In genomic region chr17:50272711-50273653, GRCh38 we compare ENCODE assay signal across 8 cellular contexts. TPM values are rescaled to one million over a fixed set of nuclear protein-coding genes. Genes with fewer than 3 reads are reported as not detected.
DNase-seq lines count a peak whose midpoint lies in the region; ATAC-seq, FAIRE-seq and TF ChIP-seq lines count a peak whose summit lies in the region.

No MANE protein-coding gene starts in this region.

- ATAC-seq in GM12878 (peak; percentile 72), HG03097 (IDR thresholded peaks at IDR 0.05; ENCODE audit: low FRiP score, unreplicated experiment) (no peak)

- WGBS in GM12878 (ENCODE audit: insufficient coverage, insufficient replicate concordance, low lambda C conversion rate, missing lambda C conversion rate), result 15% methylated on average over 43 of the region's 57 CpGs
- WGBS in small intestine, 3 donors, result 3 to 5% (median 4%) methylated on average over 44 to 57 of the region's 57 CpGs

- intact Hi-C loops in GM12878 (cut with micrococcal nuclease; ENCODE audit: unreplicated experiment), result loop anchor here (1.0 to 2.0 kb wide), 2 partner anchors 24 to 73 kb away; no protein-coding TSS in a partner anchor

- CTCF ChIA-PET in GM12878 (lab: Yijun Ruan, JAX), result interaction anchor here (0.6 to 19.2 kb wide), 19 partner anchors 10 to 277 kb away, joined by 3 to 298 read pairs (median 6); partner anchors contain the start of genes COL1A1 and PDK2

- TF ChIP-seq CTCF in HL-60 (IDR thresholded peaks at IDR 0.05; ENCODE audit: insufficient read depth, low read length) (peak; percentile 4), GM12878 (IDR thresholded peaks at IDR 0.05 in 2 of 3, conservative IDR thresholded peaks at IDR 0.05 in 1 of 3; ENCODE audit: control insufficient read depth in 2 of 3, extremely low read depth in 1 of 3, insufficient read depth in 1 of 3, low read depth in 3 of 3, low read length in 3 of 3) (peak; percentile 58 to 69 (median 67))

- POLR2A ChIA-PET in GM12878 (lab: Charles Lee), result interaction anchor here (1.6 kb wide), 1 partner anchor 73 kb away, joined by 4 read pairs; no protein-coding TSS in a partner anchor

- H3K27ac ChIP-seq in BLaER1, result no peak overlapping the region
- H3K27ac ChIP-seq in HL-60 (replicated peaks), result no peak overlapping the region
- H3K27ac ChIP-seq in GM12878 (ENCODE audit: control insufficient read depth, insufficient read depth), result no peak overlapping the region
- no peak overlapping the region for H3K27ac ChIP-seq in iPS-18a (ENCODE audit: low read length)
- H3K27ac ChIP-seq in small intestine (ENCODE audit: low read depth in 1 of 2, low read length in 1 of 2), result peak overlapping the region; percentile 33 to 66

- in situ Hi-C loops in GM12878 (cut with MboI), result loop anchor here (5.0 kb wide), 1 partner anchor 66 kb away; no protein-coding TSS in a partner anchor

- no peak for DNase-seq in HL-60 (ENCODE audit: low read depth in 1 of 2, low spot score in 1 of 2)
- DNase-seq in T-helper 22 cell (ENCODE audit: low read depth), result peak; percentile 18
- DNase-seq in GM12878 (ENCODE audit: low read depth, low spot score), result no peak
- DNase-seq in small intestine, result peak; percentile 50
- no peak for DNase-seq in epidermal melanocyte (ENCODE audit: insufficient read length, low spot score)

- no peak for TF ChIP-seq POLR2A in GM12878 (IDR thresholded peaks at IDR 0.05; ENCODE audit: low read depth, low read length)

- H3K4me1 ChIP-seq in BLaER1 (peaks cover 41% of the 10 kb centered on the region), GM12878 (ENCODE audit: control insufficient read depth, insufficient read depth, low read length) (no peaks in the 10 kb centered on the region; the same call in 1 of the 2 replicates), iPS-18a (ENCODE audit: control insufficient read depth, low read depth, low read length) (peaks cover 22% of the 10 kb centered on the region), small intestine (ENCODE audit: control insufficient read depth in 2 of 2, insufficient read depth in 1 of 2, low read depth in 1 of 2, low read length in 1 of 2) (no peaks in the 10 kb centered on the region)

- H3K9ac ChIP-seq in BLaER1, result peak overlapping the region; percentile 40; the same call in 1 of the 2 replicates
- no peak overlapping the region for H3K9ac ChIP-seq in GM12878 (ENCODE audit: control insufficient read depth, insufficient read depth, low read length)
- no peak overlapping the region for H3K9ac ChIP-seq in iPS-18a (ENCODE audit: low read length)

- H3K36me3 ChIP-seq in BLaER1, result no peaks in the 10 kb centered on the region
- H3K36me3 ChIP-seq in GM12878 (ENCODE audit: control insufficient read depth in 2 of 2, insufficient read depth in 2 of 2, low read length in 1 of 2), result no peaks in the 10 kb centered on the region
- H3K36me3 ChIP-seq in iPS-18a (ENCODE audit: control insufficient read depth, low read depth, low read length), result no peaks in the 10 kb centered on the region
- no peaks in the 10 kb centered on the region for H3K36me3 ChIP-seq in small intestine (ENCODE audit: control insufficient read depth in 2 of 2, insufficient read depth in 2 of 2, low read length in 2 of 2)

- BruUV-seq in GM12878 (replicated peaks; lab: Mats Ljungman, UMichigan), result no TSS peak

- RAD21 ChIA-PET in GM12878 (lab: Charles Lee; ENCODE audit: unreplicated experiment), result interaction anchor here (1.0 to 7.4 kb wide), 8 partner anchors 23 to 103 kb away, joined by 3 to 84 read pairs (median 8); partner anchors contain the start of gene COL1A1

- no peaks in the 10 kb centered on the region for H3K79me2 ChIP-seq in GM12878 (ENCODE audit: control insufficient read depth, insufficient read depth, low read length)

- SMC1A ChIA-PET in GM12878 (lab: Charles Lee; ENCODE audit: uncharacterized antibody, unreplicated experiment), result interaction anchor here (0.9 to 9.4 kb wide), 5 partner anchors 22 to 103 kb away, joined by 3 to 87 read pairs (median 10); partner anchors contain the start of gene COL1A1

- no peaks in the 10 kb centered on the region for H3K9me3 ChIP-seq in BLaER1
- no peaks in the 10 kb centered on the region for H3K9me3 ChIP-seq in GM12878 (replicated peaks; ENCODE audit: control insufficient read depth, insufficient read depth, low read length)
- H3K9me3 ChIP-seq in iPS-18a (ENCODE audit: control insufficient read depth, low read depth, low read length), result no peaks in the 10 kb centered on the region
- no peaks in the 10 kb centered on the region for H3K9me3 ChIP-seq in small intestine (ENCODE audit: control insufficient read depth, low read depth)

- peak overlapping the region; percentile 91 for H3K4me2 ChIP-seq in BLaER1
- H3K4me2 ChIP-seq in GM12878 (ENCODE audit: control insufficient read depth, insufficient read depth), result peak overlapping the region; percentile 94

- H2AFZ ChIP-seq in GM12878 (ENCODE audit: control insufficient read depth, low read depth, low read length), result peak overlapping the region; percentile 59

- peak; percentile 61 for TF ChIP-seq RAD21 in GM12878 (IDR thresholded peaks at IDR 0.05; ENCODE audit: insufficient read depth, low read depth, low read length)

- FAIRE-seq in GM12878 (lab: Jason Lieb, UNC) (no peak), small intestine (lab: Jason Lieb, UNC) (no peak)

- H3K27me3 ChIP-seq in BLaER1, result peaks cover 33% of the 10 kb centered on the region
- no peaks in the 10 kb centered on the region for H3K27me3 ChIP-seq in HL-60 (ENCODE audit: insufficient read depth, poor library complexity, severe bottlenecking)
- peaks cover 0 to 1% of the 10 kb centered on the region in 2 experiments; a peak in 3 of 4 replicates for H3K27me3 ChIP-seq in GM12878 (replicated peaks in 1 of 2; ENCODE audit: control insufficient read depth in 2 of 2, insufficient read depth in 2 of 2, low read length in 1 of 2)
- H3K27me3 ChIP-seq in iPS-18a (ENCODE audit: control insufficient read depth, insufficient read depth, low read length), result peaks cover 11% of the 10 kb centered on the region
- no peaks in the 10 kb centered on the region for H3K27me3 ChIP-seq in small intestine (ENCODE audit: control insufficient read depth in 2 of 2, insufficient read depth in 2 of 2, low read length in 2 of 2)

- H3K4me3 ChIP-seq in BLaER1 (peak overlapping the region; percentile 63), HL-60 (replicated peaks; ENCODE audit: insufficient read depth, low read length) (peak overlapping the region; percentile 48), GM12878 (no peak overlapping the region), iPS-18a (ENCODE audit: low read length) (peak overlapping the region; percentile 53), small intestine (ENCODE audit: low read depth in 1 of 2, low read length in 2 of 2) (peak overlapping the region in 1 of 2 donors; percentile 71)

- no peaks in the 10 kb centered on the region for H4K20me1 ChIP-seq in BLaER1
- no peaks in the 10 kb centered on the region for H4K20me1 ChIP-seq in GM12878 (ENCODE audit: control insufficient read depth, insufficient read depth)

- no peak for TF ChIP-seq EP300 in GM12878 (IDR thresholded peaks at IDR 0.05; ENCODE audit: borderline replicate concordance in 1 of 2, control insufficient read depth in 1 of 2, low read depth in 2 of 2, low read length in 2 of 2)

TF ChIP-seq in GM12878, 131 proteins besides CTCF, POLR2A, EP300 and RAD21 (continues in another document):
- TF ChIP-seq NR2F1 (conservative IDR thresholded peaks at IDR 0.05) (peak; percentile 84), YY1 (IDR thresholded peaks at IDR 0.05; ENCODE audit: low read depth, low read length) (no peak), BHLHE40 (IDR thresholded peaks at IDR 0.05; ENCODE audit: borderline replicate concordance in 1 of 2, low read depth in 2 of 2, low read length in 1 of 2) (peak in 1 of 2 experiments; percentile 17; a peak in 1 of 4 replicates), DPF2 (IDR thresholded peaks at IDR 0.05) (peak; percentile 54; the same call in 1 of the 2 replicates), SUZ12 (IDR thresholded peaks at IDR 0.05; ENCODE audit: unreplicated experiment) (no peak), MLLT1 (IDR thresholded peaks at IDR 0.05) (0 out of 2 replicates have a peak, but pooled peaks have one; percentile 19), TARDBP (IDR thresholded peaks at IDR 0.05; ENCODE audit: borderline replicate concordance) (no peak)

RNA-seq across cellular contexts. Expression of gene TMEM92, which starts 1.3 kb away (rescaled TPM):
- total RNA-seq in GM12878 (2013; cell fraction: nucleolus; rRNA removed), result not detected in 2 replicates
- total RNA-seq in GM12878 (2014; rRNA removed) (0.05 and 0.73 TPM in 2 replicates), GM12878 (2014; rRNA removed; fragmentation: Illumina TruSeq; extraction: Trizol) (0.14 and 0.27 TPM in 2 replicates), GM12878 (2021) (0.21 and 0.27 TPM in 2 replicates)
- not detected for polyA plus RNA-seq in GM12878 (2011; ENCODE audit: low read depth)
- polyA plus RNA-seq in GM12878 (2011; rRNA removed) (0.82 and 1.2 TPM in 2 replicates), GM12878 (2014; fragmentation: Illumina TruSeq; extraction: Trizol) (0.37 and 0.40 TPM in 2 replicates), GM12878 (2014; fragmentation: Nextera tagmentation; extraction: Ambion mirVana) (under 1 TPM; 0.16 to 0.22 TPM), GM12878 (2014; rRNA removed) (0.27 and 0.79 TPM in 2 replicates), GM12878 (2016; fragmentation: Nextera tagmentation; extraction: Ambion mirVana) (under 1 TPM; 0.11 to 0.56 TPM), small intestine (10 to 100 TPM; 29.1 to 53.5 (median 39.1) TPM)
- polyA plus RNA-seq in GM12878 (2011; cell fraction: cytosol; rRNA removed), result 2.3 and 3.7 TPM in 2 replicates
- 1.3 and 2.1 TPM in 2 replicates for polyA plus RNA-seq in GM12878 (2011; cell fraction: nucleus; rRNA removed)
- 0.28 TPM in 1 of 2 replicates, not detected in the other for polyA plus RNA-seq in GM12878 (2012)
- 0.95 and 2.5 TPM in 2 replicates for polyA minus RNA-seq in GM12878 (2011; rRNA and poly(A)+ RNA removed)
- polyA minus RNA-seq in GM12878 (2011; cell fraction: cytosol; rRNA and poly(A)+ RNA removed), result 0.62 and 5.1 TPM in 2 replicates
- 0.67 and 1.2 TPM in 2 replicates for polyA minus RNA-seq in GM12878 (2011; cell fraction: nucleus; rRNA and poly(A)+ RNA removed)

Comparison
In these comparisons a context has a peak if more than half of its experiments do, and no peak if none do; other contexts are left out.
1. H3K27ac ChIP-seq: peak in small intestine (2 of 2); none in BLaER1 (single experiment), HL-60 (single experiment), GM12878 (single experiment) and iPS-18a (single experiment).
2. DNase-seq: peak in T-helper 22 cell (single experiment) and small intestine (single experiment); none in HL-60 (0 of 2), GM12878 (single experiment) and epidermal melanocyte (single experiment).
3. RNA of gene TMEM92, which starts 1.3 kb away (polyA plus RNA-seq): 29.1 to 53.5 TPM in small intestine; 0.11 to 3.7 TPM in GM12878; every median in the first group is over 4 times any median in the second.